Comparison of ENCODE assay signal across 8 cellular contexts in the genomic region with DNA sequence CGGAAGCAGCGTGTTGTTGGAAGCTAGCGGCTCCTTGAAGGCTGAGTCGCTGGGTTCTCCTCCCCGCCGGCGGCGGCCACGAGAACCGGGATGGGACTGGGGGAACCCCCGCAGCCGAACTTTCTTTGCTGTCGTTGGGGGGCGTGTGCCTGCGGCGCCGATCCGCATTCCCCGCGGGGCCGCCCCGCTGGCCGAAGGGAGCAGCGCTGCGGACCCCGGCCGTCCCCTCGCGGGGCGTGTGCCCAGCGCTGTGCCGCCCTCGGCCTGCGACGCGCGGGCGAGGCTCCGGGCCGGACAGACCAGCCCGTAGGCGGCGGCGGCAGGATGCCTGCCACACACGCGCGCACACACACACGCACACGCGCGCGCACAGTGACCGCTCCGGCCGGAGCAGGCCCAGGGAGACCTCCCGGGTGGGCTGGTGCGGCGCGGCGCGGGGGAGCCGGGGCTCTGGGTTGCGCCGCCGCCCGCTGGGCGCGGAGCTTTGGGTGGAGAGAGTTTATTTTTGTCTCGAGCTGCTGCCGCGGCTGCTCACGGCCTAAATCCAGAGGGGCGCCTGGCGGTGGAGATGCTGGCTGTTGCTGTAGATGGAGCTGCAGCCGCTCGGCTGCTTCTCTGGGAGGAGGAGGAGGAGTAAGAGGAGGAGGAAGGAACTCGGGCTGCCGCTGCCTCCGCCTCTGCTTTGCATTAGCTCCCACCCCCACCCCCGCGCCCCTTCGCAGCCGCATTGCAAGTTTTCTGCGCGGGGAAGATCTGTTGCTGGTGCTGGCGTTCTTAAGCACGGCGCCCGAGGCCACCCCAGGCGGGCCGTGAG. TPM values are rescaled to one million over a fixed set of nuclear protein-coding genes. Genes with fewer than 3 reads are reported as not detected.
DNase-seq lines count a peak whose midpoint lies in the region; ATAC-seq and TF ChIP-seq lines count a peak whose summit lies in the region.

A gene with protein sequence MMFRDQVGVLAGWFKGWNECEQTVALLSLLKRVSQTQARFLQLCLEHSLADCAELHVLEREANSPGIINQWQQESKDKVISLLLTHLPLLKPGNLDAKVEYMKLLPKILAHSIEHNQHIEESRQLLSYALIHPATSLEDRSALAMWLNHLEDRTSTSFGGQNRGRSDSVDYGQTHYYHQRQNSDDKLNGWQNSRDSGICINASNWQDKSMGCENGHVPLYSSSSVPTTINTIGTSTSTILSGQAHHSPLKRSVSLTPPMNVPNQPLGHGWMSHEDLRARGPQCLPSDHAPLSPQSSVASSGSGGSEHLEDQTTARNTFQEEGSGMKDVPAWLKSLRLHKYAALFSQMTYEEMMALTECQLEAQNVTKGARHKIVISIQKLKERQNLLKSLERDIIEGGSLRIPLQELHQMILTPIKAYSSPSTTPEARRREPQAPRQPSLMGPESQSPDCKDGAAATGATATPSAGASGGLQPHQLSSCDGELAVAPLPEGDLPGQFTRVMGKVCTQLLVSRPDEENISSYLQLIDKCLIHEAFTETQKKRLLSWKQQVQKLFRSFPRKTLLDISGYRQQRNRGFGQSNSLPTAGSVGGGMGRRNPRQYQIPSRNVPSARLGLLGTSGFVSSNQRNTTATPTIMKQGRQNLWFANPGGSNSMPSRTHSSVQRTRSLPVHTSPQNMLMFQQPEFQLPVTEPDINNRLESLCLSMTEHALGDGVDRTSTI (plus strand): TSS at position 719 of the 814 bp plus-strand sequence. CDS start 789 bp downstream, outside the sequence.

- H3K36me3 ChIP-seq in H7 (replicated peaks; ENCODE audit: control insufficient read depth, insufficient read depth, low read length) (no peaks in the 10 kb centered on the region), psoas muscle (ENCODE audit: insufficient read depth in 1 of 2, low read depth in 1 of 2) (peaks cover 0 to 1% of the 10 kb centered on the region in 2 donors)

- intact Hi-C loops in right cardiac atrium (cut with DNase I): loop anchor here in 3 of 4 donors (1.0 to 10.0 kb wide), 7 partner anchors 121 to 328 kb away; no protein-coding TSS in a partner anchor
- intact Hi-C loops in psoas muscle (cut with DNase I): loop anchor here (1.0 to 5.0 kb wide), 5 partner anchors 86 to 206 kb away; no protein-coding TSS in a partner anchor

- peak within 1 kb of the TSS; percentile 82 for H3K4me3 ChIP-seq in H7 (ENCODE audit: insufficient read depth, low read depth, low read length)
- H3K4me3 ChIP-seq in astrocyte of the cerebellum (ENCODE audit: low read depth, low read length): peak within 1 kb of the TSS; percentile 74
- H3K4me3 ChIP-seq in right cardiac atrium (ENCODE audit: low read length): peak within 1 kb of the TSS; percentile 91
- H3K4me3 ChIP-seq in psoas muscle: peak within 1 kb of the TSS; percentile 86

- no peaks in the 10 kb centered on the region for H3K9me3 ChIP-seq in right cardiac atrium (ENCODE audit: control insufficient read depth, low read length)
- H3K9me3 ChIP-seq in psoas muscle: no peaks in the 10 kb centered on the region

- peak; percentile 72 for DNase-seq in GM04504 (ENCODE audit: low read depth)
- DNase-seq in H7: peak; percentile 85
- peak; percentile 85 for DNase-seq in M059J (ENCODE audit: low read depth)
- peak; percentile 10 to 90 (median 30) for DNase-seq in T-helper 2 cell
- DNase-seq in astrocyte of the cerebellum (ENCODE audit: low read depth): peak; percentile 66
- DNase-seq in right cardiac atrium: peak; percentile 84 to 94 (median 93)
- DNase-seq in psoas muscle: peak; percentile 79 to 92

- peak; percentile 60 to 61 for ATAC-seq in right cardiac atrium
- ATAC-seq in psoas muscle: peak; percentile 33 to 54 (median 44)
- no peak for ATAC-seq in GM21526 (IDR thresholded peaks at IDR 0.05; ENCODE audit: low FRiP score, unreplicated experiment)

- in situ Hi-C loops in astrocyte of the cerebellum (cut with HindIII; ENCODE audit: low sequenced_read_pairs): loop anchor here (5.0 kb wide), 1 partner anchor 86 kb away; no protein-coding TSS in a partner anchor

- H3K4me1 ChIP-seq in right cardiac atrium (ENCODE audit: control insufficient read depth, insufficient read depth, low read length) (peaks cover 8% of the 10 kb centered on the region), psoas muscle (peaks cover 43% of the 10 kb centered on the region)

- H3K27ac ChIP-seq in right cardiac atrium (ENCODE audit: low read length) (peak within 1 kb of the TSS; percentile 91), psoas muscle (peak within 1 kb of the TSS; percentile 99)

- H3K27me3 ChIP-seq in H7 (ENCODE audit: control insufficient read depth, insufficient read depth, low read length) (peaks cover 3% of the 10 kb centered on the region; the same call in 1 of the 2 replicates), right cardiac atrium (ENCODE audit: control insufficient read depth, insufficient read depth) (no peaks in the 10 kb centered on the region), psoas muscle (ENCODE audit: insufficient read depth in 3 of 3, low read length in 2 of 3) (no peaks in the 10 kb centered on the region)

- under 1% methylated on average over 91 of the region's 91 CpGs for WGBS in right cardiac atrium
- 0 to 1% (median 0%) methylated on average over 60 to 91 of the region's 91 CpGs for WGBS in psoas muscle, 3 donors

- TF ChIP-seq CTCF in astrocyte of the cerebellum (IDR thresholded peaks at IDR 0.05; ENCODE audit: low read depth, low read length, missing control alignments) (peak; percentile 19), psoas muscle (IDR thresholded peaks at IDR 0.05) (peak; percentile 36)

RNA-seq across cellular contexts. Expression of the gene that starts here (rescaled TPM):
- 7.6 and 8.5 TPM in 2 replicates for total RNA-seq in H7 (2014; rRNA removed; shearing (Covaris generic))
- 3.8 and 7.7 TPM in 2 replicates for total RNA-seq in M059J (2014; rRNA removed; shearing (Covaris generic))
- total RNA-seq in right cardiac atrium: 100 to 1,000 TPM; 124 to 166 (median 144) TPM
- polyA plus RNA-seq in right cardiac atrium: 57.2 TPM
- 100 to 1,000 TPM in 1 of 4 donors, 10 to 100 TPM in 3; 66.7 to 139 (median 76.3) TPM for total RNA-seq in psoas muscle
- polyA plus RNA-seq in psoas muscle: 10 to 100 TPM in 2 of 3 donors, 1 to 10 TPM in 1; 9.6 to 67.9 (median 22.1) TPM

Comparison
In these comparisons a context has a peak if more than half of its experiments do, and no peak if none do; other contexts are left out.
1. DNase-seq: peak in every context shown above with its lines; median percentile 93 in right cardiac atrium; 86 in psoas muscle; 85 in H7; 85 in M059J; 72 in GM04504; 66 in astrocyte of the cerebellum; 30 in T-helper 2 cell.